ENCODE assay signal across 1 cellular context in genomic region chr20:48374986-48375715, GRCh38.
TF ChIP-seq lines count a peak whose summit lies in the region.

No MANE protein-coding gene starts in this region.

TF ChIP-seq in GM23338, 12 proteins besides CTCF, POLR2A, EP300 and RAD21 (continued from another document):
- TF ChIP-seq REST (IDR thresholded peaks at IDR 0.05; ENCODE audit: unreplicated experiment), result no peak
- TF ChIP-seq JUNB (IDR thresholded peaks at IDR 0.05; ENCODE audit: unreplicated experiment), result no peak
- no peak for TF ChIP-seq EZH2phosphoT487 (IDR thresholded peaks at IDR 0.05; ENCODE audit: unreplicated experiment)
- TF ChIP-seq EZH2 (IDR thresholded peaks at IDR 0.05; ENCODE audit: low read depth, unreplicated experiment), result no peak
- no peak for TF ChIP-seq ZNF331 (CRISPR knock-in tag; IDR thresholded peaks at IDR 0.05; ENCODE audit: low read depth)
- no peak for TF ChIP-seq ETS1 (IDR thresholded peaks at IDR 0.05)
- no peak for TF ChIP-seq CREB1 (CRISPR knock-in tag; IDR thresholded peaks at IDR 0.05; ENCODE audit: low read depth)
- no peak for TF ChIP-seq ZNF462 (CRISPR knock-in tag; IDR thresholded peaks at IDR 0.05)
- TF ChIP-seq POLR2AphosphoS5 (IDR thresholded peaks at IDR 0.05; ENCODE audit: low read depth), result no peak
- no peak for TF ChIP-seq NANOG (IDR thresholded peaks at IDR 0.05; ENCODE audit: borderline replicate concordance)
